ENCODE assay signal across 1 cellular context in the genomic region with DNA sequence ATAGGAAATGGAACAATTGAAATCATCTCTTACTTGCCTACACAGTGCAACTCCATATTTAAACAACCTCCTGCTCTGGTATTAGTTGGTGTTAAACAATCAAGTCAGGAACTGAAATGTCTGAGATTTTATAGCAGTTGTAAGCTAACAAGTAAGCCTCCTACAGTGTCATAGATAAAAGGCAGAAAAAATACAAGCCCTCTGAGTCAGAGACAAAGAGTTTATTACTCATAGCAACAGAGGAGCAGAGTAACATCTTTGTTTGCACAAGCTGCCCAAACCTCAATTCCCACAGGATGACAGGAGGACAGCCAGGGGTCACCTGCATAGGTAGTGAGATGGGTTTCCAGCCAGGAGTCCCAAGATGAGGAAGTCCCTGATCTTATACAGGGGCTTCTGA.
TF ChIP-seq lines count a peak whose summit lies in the region.

No MANE protein-coding gene starts in this region.

TF ChIP-seq in GM12878, 131 proteins besides CTCF, POLR2A, EP300 and RAD21 (continued from another document):
- TF ChIP-seq, protein P1, sequence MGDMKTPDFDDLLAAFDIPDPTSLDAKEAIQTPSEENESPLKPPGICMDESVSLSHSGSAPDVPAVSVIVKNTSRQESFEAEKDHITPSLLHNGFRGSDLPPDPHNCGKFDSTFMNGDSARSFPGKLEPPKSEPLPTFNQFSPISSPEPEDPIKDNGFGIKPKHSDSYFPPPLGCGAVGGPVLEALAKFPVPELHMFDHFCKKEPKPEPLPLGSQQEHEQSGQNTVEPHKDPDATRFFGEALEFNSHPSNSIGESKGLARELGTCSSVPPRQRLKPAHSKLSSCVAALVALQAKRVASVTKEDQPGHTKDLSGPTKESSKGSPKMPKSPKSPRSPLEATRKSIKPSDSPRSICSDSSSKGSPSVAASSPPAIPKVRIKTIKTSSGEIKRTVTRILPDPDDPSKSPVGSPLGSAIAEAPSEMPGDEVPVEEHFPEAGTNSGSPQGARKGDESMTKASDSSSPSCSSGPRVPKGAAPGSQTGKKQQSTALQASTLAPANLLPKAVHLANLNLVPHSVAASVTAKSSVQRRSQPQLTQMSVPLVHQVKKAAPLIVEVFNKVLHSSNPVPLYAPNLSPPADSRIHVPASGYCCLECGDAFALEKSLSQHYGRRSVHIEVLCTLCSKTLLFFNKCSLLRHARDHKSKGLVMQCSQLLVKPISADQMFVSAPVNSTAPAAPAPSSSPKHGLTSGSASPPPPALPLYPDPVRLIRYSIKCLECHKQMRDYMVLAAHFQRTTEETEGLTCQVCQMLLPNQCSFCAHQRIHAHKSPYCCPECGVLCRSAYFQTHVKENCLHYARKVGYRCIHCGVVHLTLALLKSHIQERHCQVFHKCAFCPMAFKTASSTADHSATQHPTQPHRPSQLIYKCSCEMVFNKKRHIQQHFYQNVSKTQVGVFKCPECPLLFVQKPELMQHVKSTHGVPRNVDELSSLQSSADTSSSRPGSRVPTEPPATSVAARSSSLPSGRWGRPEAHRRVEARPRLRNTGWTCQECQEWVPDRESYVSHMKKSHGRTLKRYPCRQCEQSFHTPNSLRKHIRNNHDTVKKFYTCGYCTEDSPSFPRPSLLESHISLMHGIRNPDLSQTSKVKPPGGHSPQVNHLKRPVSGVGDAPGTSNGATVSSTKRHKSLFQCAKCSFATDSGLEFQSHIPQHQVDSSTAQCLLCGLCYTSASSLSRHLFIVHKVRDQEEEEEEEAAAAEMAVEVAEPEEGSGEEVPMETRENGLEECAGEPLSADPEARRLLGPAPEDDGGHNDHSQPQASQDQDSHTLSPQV (IDR thresholded peaks at IDR 0.05), result no peak
- peak; percentile 59 to 70 for TF ChIP-seq IKZF2 (IDR thresholded peaks at IDR 0.05)
- no peak; the same call in 1 of the 2 replicates for TF ChIP-seq RUNX3 (IDR thresholded peaks at IDR 0.05; ENCODE audit: low read length)
- no peak for TF ChIP-seq BCL11A (IDR thresholded peaks at IDR 0.05; ENCODE audit: low read depth, low read length)
- no peak for TF ChIP-seq ESRRA (IDR thresholded peaks at IDR 0.05; ENCODE audit: low read length)
- TF ChIP-seq KDM1A (IDR thresholded peaks at IDR 0.05; ENCODE audit: borderline replicate concordance), result no peak
- TF ChIP-seq HCFC1 (IDR thresholded peaks at IDR 0.05; ENCODE audit: low read length), result no peak
- TF ChIP-seq WRNIP1 (IDR thresholded peaks at IDR 0.05; ENCODE audit: borderline replicate concordance, low read depth, low read length), result no peak
- no peak for TF ChIP-seq ZBED1 (IDR thresholded peaks at IDR 0.05; ENCODE audit: borderline replicate concordance)
- TF ChIP-seq, protein P2, sequence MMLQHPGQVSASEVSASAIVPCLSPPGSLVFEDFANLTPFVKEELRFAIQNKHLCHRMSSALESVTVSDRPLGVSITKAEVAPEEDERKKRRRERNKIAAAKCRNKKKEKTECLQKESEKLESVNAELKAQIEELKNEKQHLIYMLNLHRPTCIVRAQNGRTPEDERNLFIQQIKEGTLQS (IDR thresholded peaks at IDR 0.05; ENCODE audit: borderline replicate concordance, extremely low read depth, low read depth, low read length), result no peak
- TF ChIP-seq SMARCA5 (IDR thresholded peaks at IDR 0.05), result no peak
- TF ChIP-seq NRF1 (conservative IDR thresholded peaks at IDR 0.05; ENCODE audit: low read depth, low read length), result no peak
- TF ChIP-seq CHD4 (IDR thresholded peaks at IDR 0.05), result no peak
- no peak for TF ChIP-seq ZNF384 (IDR thresholded peaks at IDR 0.05; ENCODE audit: borderline replicate concordance, low read depth, low read length)
- TF ChIP-seq YBX1 (IDR thresholded peaks at IDR 0.05), result no peak
- no peak for TF ChIP-seq TARDBP (IDR thresholded peaks at IDR 0.05; ENCODE audit: borderline replicate concordance)
- TF ChIP-seq IRF4 (IDR thresholded peaks at IDR 0.05; ENCODE audit: low read depth, low read length), result no peak
- no peak for TF ChIP-seq HSF1 (IDR thresholded peaks at IDR 0.05; ENCODE audit: low read depth, low read length)
- no peak for TF ChIP-seq PAX5 (IDR thresholded peaks at IDR 0.05; ENCODE audit: borderline replicate concordance, low read depth, low read length)
- TF ChIP-seq FOXM1 (IDR thresholded peaks at IDR 0.05; ENCODE audit: low read depth, low read length), result no peak
- TF ChIP-seq NBN (IDR thresholded peaks at IDR 0.05), result no peak
- TF ChIP-seq MEF2A (IDR thresholded peaks at IDR 0.05; ENCODE audit: insufficient read depth, low read depth, low read length), result no peak
- TF ChIP-seq KAT2A (conservative IDR thresholded peaks at IDR 0.05; ENCODE audit: control insufficient read depth, low read depth, low read length), result no peak
- TF ChIP-seq MEF2B (IDR thresholded peaks at IDR 0.05; ENCODE audit: partially characterized antibody, poor library complexity, severe bottlenecking), result peak; percentile 32
- TF ChIP-seq, protein P3, sequence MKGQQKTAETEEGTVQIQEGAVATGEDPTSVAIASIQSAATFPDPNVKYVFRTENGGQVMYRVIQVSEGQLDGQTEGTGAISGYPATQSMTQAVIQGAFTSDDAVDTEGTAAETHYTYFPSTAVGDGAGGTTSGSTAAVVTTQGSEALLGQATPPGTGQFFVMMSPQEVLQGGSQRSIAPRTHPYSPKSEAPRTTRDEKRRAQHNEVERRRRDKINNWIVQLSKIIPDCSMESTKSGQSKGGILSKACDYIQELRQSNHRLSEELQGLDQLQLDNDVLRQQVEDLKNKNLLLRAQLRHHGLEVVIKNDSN (IDR thresholded peaks at IDR 0.05; ENCODE audit: borderline replicate concordance, extremely low read length, insufficient read depth, low read depth, low read length), result no peak
- no peak for TF ChIP-seq PBX3 (IDR thresholded peaks at IDR 0.05; ENCODE audit: insufficient replicate concordance, low read depth, low read length)
- TF ChIP-seq NR2C2 (IDR thresholded peaks at IDR 0.05; ENCODE audit: borderline replicate concordance, control insufficient read depth, insufficient read length, low read depth), result no peak
- TF ChIP-seq, protein P4, sequence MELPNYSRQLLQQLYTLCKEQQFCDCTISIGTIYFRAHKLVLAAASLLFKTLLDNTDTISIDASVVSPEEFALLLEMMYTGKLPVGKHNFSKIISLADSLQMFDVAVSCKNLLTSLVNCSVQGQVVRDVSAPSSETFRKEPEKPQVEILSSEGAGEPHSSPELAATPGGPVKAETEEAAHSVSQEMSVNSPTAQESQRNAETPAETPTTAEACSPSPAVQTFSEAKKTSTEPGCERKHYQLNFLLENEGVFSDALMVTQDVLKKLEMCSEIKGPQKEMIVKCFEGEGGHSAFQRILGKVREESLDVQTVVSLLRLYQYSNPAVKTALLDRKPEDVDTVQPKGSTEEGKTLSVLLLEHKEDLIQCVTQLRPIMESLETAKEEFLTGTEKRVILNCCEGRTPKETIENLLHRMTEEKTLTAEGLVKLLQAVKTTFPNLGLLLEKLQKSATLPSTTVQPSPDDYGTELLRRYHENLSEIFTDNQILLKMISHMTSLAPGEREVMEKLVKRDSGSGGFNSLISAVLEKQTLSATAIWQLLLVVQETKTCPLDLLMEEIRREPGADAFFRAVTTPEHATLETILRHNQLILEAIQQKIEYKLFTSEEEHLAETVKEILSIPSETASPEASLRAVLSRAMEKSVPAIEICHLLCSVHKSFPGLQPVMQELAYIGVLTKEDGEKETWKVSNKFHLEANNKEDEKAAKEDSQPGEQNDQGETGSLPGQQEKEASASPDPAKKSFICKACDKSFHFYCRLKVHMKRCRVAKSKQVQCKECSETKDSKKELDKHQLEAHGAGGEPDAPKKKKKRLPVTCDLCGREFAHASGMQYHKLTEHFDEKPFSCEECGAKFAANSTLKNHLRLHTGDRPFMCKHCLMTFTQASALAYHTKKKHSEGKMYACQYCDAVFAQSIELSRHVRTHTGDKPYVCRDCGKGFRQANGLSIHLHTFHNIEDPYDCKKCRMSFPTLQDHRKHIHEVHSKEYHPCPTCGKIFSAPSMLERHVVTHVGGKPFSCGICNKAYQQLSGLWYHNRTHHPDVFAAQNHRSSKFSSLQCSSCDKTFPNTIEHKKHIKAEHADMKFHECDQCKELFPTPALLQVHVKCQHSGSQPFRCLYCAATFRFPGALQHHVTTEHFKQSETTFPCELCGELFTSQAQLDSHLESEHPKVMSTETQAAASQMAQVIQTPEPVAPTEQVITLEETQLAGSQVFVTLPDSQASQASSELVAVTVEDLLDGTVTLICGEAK (IDR thresholded peaks at IDR 0.05; ENCODE audit: borderline replicate concordance), result no peak
- TF ChIP-seq EED (IDR thresholded peaks at IDR 0.05; ENCODE audit: low read depth), result no peak
- no peak for TF ChIP-seq EZH2 (IDR thresholded peaks at IDR 0.05; ENCODE audit: borderline replicate concordance, control insufficient read depth, low read depth, low read length)
- TF ChIP-seq YY1 (IDR thresholded peaks at IDR 0.05; ENCODE audit: low read depth, low read length), result no peak
- TF ChIP-seq FOXK2 (IDR thresholded peaks at IDR 0.05), result no peak
- TF ChIP-seq PKNOX1 (IDR thresholded peaks at IDR 0.05), result no peak
- no peak for TF ChIP-seq NFYA (IDR thresholded peaks at IDR 0.05; ENCODE audit: borderline replicate concordance, low read depth, low read length)
- peak; percentile 57; the same call in 1 of the 2 replicates for TF ChIP-seq MTA2 (IDR thresholded peaks at IDR 0.05; ENCODE audit: low read depth)
- TF ChIP-seq, protein P5, sequence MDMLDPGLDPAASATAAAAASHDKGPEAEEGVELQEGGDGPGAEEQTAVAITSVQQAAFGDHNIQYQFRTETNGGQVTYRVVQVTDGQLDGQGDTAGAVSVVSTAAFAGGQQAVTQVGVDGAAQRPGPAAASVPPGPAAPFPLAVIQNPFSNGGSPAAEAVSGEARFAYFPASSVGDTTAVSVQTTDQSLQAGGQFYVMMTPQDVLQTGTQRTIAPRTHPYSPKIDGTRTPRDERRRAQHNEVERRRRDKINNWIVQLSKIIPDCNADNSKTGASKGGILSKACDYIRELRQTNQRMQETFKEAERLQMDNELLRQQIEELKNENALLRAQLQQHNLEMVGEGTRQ (IDR thresholded peaks at IDR 0.05; ENCODE audit: borderline replicate concordance, low read depth, low read length), result no peak
- TF ChIP-seq BHLHE40 (IDR thresholded peaks at IDR 0.05; ENCODE audit: borderline replicate concordance in 1 of 2, low read depth in 2 of 2, low read length in 1 of 2), result peak in 1 of 2 experiments; percentile 38; a peak in 1 of 4 replicates
- TF ChIP-seq ZNF622 (IDR thresholded peaks at IDR 0.05), result no peak
- TF ChIP-seq, protein P6, sequence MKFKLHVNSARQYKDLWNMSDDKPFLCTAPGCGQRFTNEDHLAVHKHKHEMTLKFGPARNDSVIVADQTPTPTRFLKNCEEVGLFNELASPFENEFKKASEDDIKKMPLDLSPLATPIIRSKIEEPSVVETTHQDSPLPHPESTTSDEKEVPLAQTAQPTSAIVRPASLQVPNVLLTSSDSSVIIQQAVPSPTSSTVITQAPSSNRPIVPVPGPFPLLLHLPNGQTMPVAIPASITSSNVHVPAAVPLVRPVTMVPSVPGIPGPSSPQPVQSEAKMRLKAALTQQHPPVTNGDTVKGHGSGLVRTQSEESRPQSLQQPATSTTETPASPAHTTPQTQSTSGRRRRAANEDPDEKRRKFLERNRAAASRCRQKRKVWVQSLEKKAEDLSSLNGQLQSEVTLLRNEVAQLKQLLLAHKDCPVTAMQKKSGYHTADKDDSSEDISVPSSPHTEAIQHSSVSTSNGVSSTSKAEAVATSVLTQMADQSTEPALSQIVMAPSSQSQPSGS (IDR thresholded peaks at IDR 0.05; ENCODE audit: low read length), result no peak
- no peak for TF ChIP-seq HDAC6 (IDR thresholded peaks at IDR 0.05; ENCODE audit: unreplicated experiment)
